Comparison of ENCODE assay signal across 8 cellular contexts in genomic region chr15:52565417-52566358, GRCh38. TPM values are rescaled to one million over a fixed set of nuclear protein-coding genes. Genes with fewer than 3 reads are reported as not detected.
DNase-seq lines count a peak whose midpoint lies in the region; ATAC-seq and TF ChIP-seq lines count a peak whose summit lies in the region.
"Not testable (repeated sequence)": the region's sequence is repeated elsewhere in the genome, so short reads cannot be mapped to it uniquely, and the experiment has no call there.

No MANE protein-coding gene starts in this region.

- H3K4me3 Mint-ChIP-seq in IgD-negative memory B cell: peak overlapping the region; percentile 3 to 78 (median 60)
- not testable (repeated sequence) for H3K4me3 Mint-ChIP-seq in activated naive CD4-positive, alpha-beta T cell treated with anti-CD3 and anti-CD28 coated beads for 36 hours
- peak overlapping the region; percentile 47 for H3K4me3 Mint-ChIP-seq in stimulated activated memory B cell treated with anti-CD40 and anti-IgM and Interleukin-4, amounts not matched to agents 10 μg/mL and 1 μg/mL and 100 μg/mL, for 72 hours

- intact Hi-C loops in activated naive CD4-positive, alpha-beta T cell treated with anti-CD3 and anti-CD28 coated beads for 36 hours (cut with micrococcal nuclease): loop anchor here (2.0 kb wide), 1 partner anchor 383 kb away; no protein-coding TSS in a partner anchor
- intact Hi-C loops in heart left ventricle (cut with DNase I): loop anchor here in 5 of 10 donors (5.0 to 10.0 kb wide), 4 partner anchors 38 to 311 kb away; partner anchors contain the start of gene MYO5A (in 1 of the 5)

- not testable (repeated sequence) for H3K36me3 ChIP-seq in SK-N-SH (replicated peaks in 1 of 2; ENCODE audit: control insufficient read depth in 1 of 2, insufficient read depth in 2 of 2, low read length in 1 of 2); heart left ventricle

- H3K9me2 ChIP-seq in SK-N-SH: not testable (repeated sequence)

- not testable (repeated sequence) for H2AFZ ChIP-seq in SK-N-SH (ENCODE audit: low read depth)

- peak; percentile 67 for DNase-seq in GM12865 (ENCODE audit: low read depth)
- not testable (repeated sequence) for DNase-seq in SK-N-SH; activated naive CD4-positive, alpha-beta T cell treated with anti-CD3 and anti-CD28 coated beads for 36 hours; heart left ventricle

- not testable (repeated sequence) for H3K27me3 ChIP-seq in SK-N-SH (ENCODE audit: insufficient read depth); heart left ventricle

- H3K36me3 Mint-ChIP-seq in IgD-negative memory B cell; activated naive CD4-positive, alpha-beta T cell treated with anti-CD3 and anti-CD28 coated beads for 36 hours (ENCODE audit: low read depth); stimulated activated memory B cell treated with anti-CD40 and anti-IgM and Interleukin-4, amounts not matched to agents 10 μg/mL and 1 μg/mL and 100 μg/mL, for 72 hours: not testable (repeated sequence)

- TF ChIP-seq EP300 in SK-N-SH (IDR thresholded peaks at IDR 0.05; ENCODE audit: borderline replicate concordance in 1 of 2, low read depth in 1 of 2, low read length in 1 of 2): not testable (repeated sequence)

- not testable (repeated sequence) for H3K9me3 Mint-ChIP-seq in IgD-negative memory B cell; activated naive CD4-positive, alpha-beta T cell treated with anti-CD3 and anti-CD28 coated beads for 36 hours; stimulated activated memory B cell treated with anti-CD40 and anti-IgM and Interleukin-4, amounts not matched to agents 10 μg/mL and 1 μg/mL and 100 μg/mL, for 72 hours

- H3K9ac ChIP-seq in SK-N-SH: not testable (repeated sequence)

- H3K27ac ChIP-seq in SK-N-SH (ENCODE audit: low read depth in 2 of 2, low read length in 1 of 2): not testable (repeated sequence)
- H3K27ac ChIP-seq in heart left ventricle: peak overlapping the region in 9 of 12 donors; percentile 15 to 96 (median 84)

- not testable (repeated sequence) for TF ChIP-seq RAD21 in SK-N-SH (IDR thresholded peaks at IDR 0.05; ENCODE audit: low read length)

- peaks cover 40 to 52% (median 44%) of the 10 kb centered on the region in 3 donors for H3K4me1 Mint-ChIP-seq in IgD-negative memory B cell
- H3K4me1 Mint-ChIP-seq in activated naive CD4-positive, alpha-beta T cell treated with anti-CD3 and anti-CD28 coated beads for 36 hours (ENCODE audit: low read depth): peaks cover 45% of the 10 kb centered on the region
- H3K4me1 Mint-ChIP-seq in stimulated activated memory B cell treated with anti-CD40 and anti-IgM and Interleukin-4, amounts not matched to agents 10 μg/mL and 1 μg/mL and 100 μg/mL, for 72 hours: peaks cover 49% of the 10 kb centered on the region

- H3K27me3 Mint-ChIP-seq in IgD-negative memory B cell; activated naive CD4-positive, alpha-beta T cell treated with anti-CD3 and anti-CD28 coated beads for 36 hours (ENCODE audit: low read depth); stimulated activated memory B cell treated with anti-CD40 and anti-IgM and Interleukin-4, amounts not matched to agents 10 μg/mL and 1 μg/mL and 100 μg/mL, for 72 hours: not testable (repeated sequence)

- CTCF ChIA-PET in SK-N-SH (lab: Yijun Ruan, JAX): interaction anchor here (1.2 kb wide), 1 partner anchor 32 kb away, joined by 3 read pairs; no protein-coding TSS in a partner anchor
- CTCF ChIA-PET in activated naive CD4-positive, alpha-beta T cell treated with anti-CD3 and anti-CD28 coated beads for 36 hours (lab: Charles Lee): not testable (repeated sequence)

- peak; percentile 39 for ATAC-seq in GM21360 (IDR thresholded peaks at IDR 0.05; ENCODE audit: unreplicated experiment)
- ATAC-seq in HG02870 (IDR thresholded peaks at IDR 0.05; ENCODE audit: unreplicated experiment): peak; percentile 49
- not testable (repeated sequence) for ATAC-seq in heart left ventricle
- ATAC-seq in stimulated activated memory B cell treated with anti-CD40 and anti-IgM and Interleukin-4, amounts not matched to agents 10 μg/mL and 1 μg/mL and 100 μg/mL, for 72 hours: peak; percentile 52

- not testable (repeated sequence) for TF ChIP-seq POLR2A in heart left ventricle (IDR thresholded peaks at IDR 0.05)

- not testable (repeated sequence) for TF ChIP-seq CTCF in GM12865 (IDR thresholded peaks at IDR 0.05; ENCODE audit: insufficient read depth, low read depth, low read length, missing control alignments); SK-N-SH (IDR thresholded peaks at IDR 0.05); heart left ventricle (IDR thresholded peaks at IDR 0.05)

- WGBS in SK-N-SH (ENCODE audit: low lambda C conversion rate): 93% methylated on average over 13 of the region's 13 CpGs
- 91 to 94% (median 93%) methylated on average over 13 of the region's 13 CpGs for WGBS in heart left ventricle, 4 donors

- H4K20me1 ChIP-seq in SK-N-SH (ENCODE audit: insufficient read depth): peaks cover 70% of the 10 kb centered on the region

- H3K4me3 ChIP-seq in GM12865 (ENCODE audit: low read depth, low read length); SK-N-SH (ENCODE audit: low read depth in 2 of 2, low read length in 1 of 2); heart left ventricle: not testable (repeated sequence)

- 0 out of 2 replicates have a peak overlapping the region, but pooled peaks have one; percentile 20 for H3K4me2 ChIP-seq in SK-N-SH

- H3K79me2 ChIP-seq in SK-N-SH (ENCODE audit: insufficient read depth): peaks cover 80% of the 10 kb centered on the region

- not testable (repeated sequence) for H3K9me3 ChIP-seq in SK-N-SH, heart left ventricle

- H3K27ac Mint-ChIP-seq in IgD-negative memory B cell: peak overlapping the region; percentile 90 to 94 (median 93)
- peak overlapping the region; percentile 13 for H3K27ac Mint-ChIP-seq in activated naive CD4-positive, alpha-beta T cell treated with anti-CD3 and anti-CD28 coated beads for 36 hours
- peak overlapping the region; percentile 83 for H3K27ac Mint-ChIP-seq in stimulated activated memory B cell treated with anti-CD40 and anti-IgM and Interleukin-4, amounts not matched to agents 10 μg/mL and 1 μg/mL and 100 μg/mL, for 72 hours

- POLR2A ChIA-PET in SK-N-SH (lab: Yijun Ruan, JAX): not testable (repeated sequence)

- not testable (repeated sequence) for H3F3A ChIP-seq in SK-N-SH (replicated peaks; ENCODE audit: insufficient read depth)

- H3K4me1 ChIP-seq in SK-N-SH (ENCODE audit: control insufficient read depth in 1 of 2, insufficient read depth in 2 of 2, low read depth in 1 of 2, low read length in 1 of 2) (peaks cover 5 to 10% of the 10 kb centered on the region in 2 experiments; a peak in 3 of 4 replicates), heart left ventricle (peaks cover 2 to 74% (median 53%) of the 10 kb centered on the region in 12 donors)

RNA-seq across cellular contexts. Expression of gene ARPP19, which starts 3.1 kb away (rescaled TPM):
- polyA plus RNA-seq in IgD-negative memory B cell: 64.6 TPM
- 29.0 and 47.1 TPM in 2 replicates for polyA plus RNA-seq in SK-N-SH (2012; rRNA removed)
- polyA plus RNA-seq in SK-N-SH (2012; cell fraction: cytosol; rRNA removed): 59.4 and 70.0 TPM in 2 replicates
- 7.3 and 18.2 TPM in 2 replicates for polyA plus RNA-seq in SK-N-SH (2012; cell fraction: nucleus; rRNA removed)
- total RNA-seq in activated naive CD4-positive, alpha-beta T cell treated with anti-CD3 and anti-CD28 coated beads for 36 hours: 100 to 1,000 TPM; 130 to 144 TPM
- 100 to 1,000 TPM in 7 of 9 donors, 10 to 100 TPM in 2; 77.2 to 182 (median 147) TPM for total RNA-seq in heart left ventricle
- 100 to 1,000 TPM in 1 of 2 donors, 10 to 100 TPM in 1; 28.5 to 122 TPM for polyA plus RNA-seq in heart left ventricle

RNA-seq across cellular contexts. Expression of gene MYO5A, which starts 37.0 kb away (rescaled TPM):
- 16.7 TPM for polyA plus RNA-seq in IgD-negative memory B cell
- polyA plus RNA-seq in SK-N-SH (2012; rRNA removed): 11.0 and 12.1 TPM in 2 replicates
- polyA plus RNA-seq in SK-N-SH (2012; cell fraction: cytosol; rRNA removed): 11.0 and 12.7 TPM in 2 replicates
- 11.3 and 16.1 TPM in 2 replicates for polyA plus RNA-seq in SK-N-SH (2012; cell fraction: nucleus; rRNA removed)
- total RNA-seq in activated naive CD4-positive, alpha-beta T cell treated with anti-CD3 and anti-CD28 coated beads for 36 hours: 10 to 100 TPM; 13.2 to 13.7 TPM
- total RNA-seq in heart left ventricle: 10 to 100 TPM in 3 of 9 donors, 1 to 10 TPM in 6; 4.7 to 29.6 (median 6.9) TPM
- polyA plus RNA-seq in heart left ventricle: 10 to 100 TPM in 1 of 2 donors, 1 to 10 TPM in 1; 3.2 to 11.1 TPM

Comparison
In these comparisons a context has a peak if more than half of its experiments do, and no peak if none do; other contexts are left out.
1. H3K27ac Mint-ChIP-seq: peak in every context shown above with its lines; median percentile 93 in IgD-negative memory B cell; 83 in stimulated activated memory B cell treated with anti-CD40 and anti-IgM and Interleukin-4, amounts not matched to agents 10 μg/mL and 1 μg/mL and 100 μg/mL, for 72 hours; 13 in activated naive CD4-positive, alpha-beta T cell treated with anti-CD3 and anti-CD28 coated beads for 36 hours.